In genomic region chr1:12078938-12079861, GRCh38 we compare ENCODE assay signal across 8 cellular contexts. TPM values are rescaled to one million over a fixed set of nuclear protein-coding genes. Genes with fewer than 3 reads are reported as not detected.
A peak's percentile ranks its signal among the peaks of the same experiment; 100 is the strongest.
DNase-seq lines count a peak whose midpoint lies in the region; ATAC-seq and TF ChIP-seq lines count a peak whose summit lies in the region.

No MANE protein-coding gene starts in this region.

- peaks cover 0 to 28% (median 12%) of the 10 kb centered on the region in 6 donors for H3K4me1 ChIP-seq in spleen

- H3K4me3 ChIP-seq in foreskin fibroblast (ENCODE audit: low read depth in 1 of 2, low read length in 2 of 2), result no peak overlapping the region
- H3K4me3 ChIP-seq in spleen, result peak overlapping the region in 1 of 8 donors; percentile 49

- 38 to 65% (median 50%) methylated on average over 17 to 23 of the region's 23 CpGs for WGBS in spleen, 5 donors

- H3K27ac ChIP-seq in spleen, result peak overlapping the region in 2 of 8 donors; percentile 22 to 42

- H3K27ac Mint-ChIP-seq in activated CD4-positive, alpha-beta memory T cell treated with anti-CD3 and anti-CD28 coated beads, Interleukin-2, amount 10 ng/mL, durations not matched to agents 7 days and 5 days, result peak overlapping the region; percentile 79

- no peaks in the 10 kb centered on the region for H3K27me3 Mint-ChIP-seq in activated CD4-positive, alpha-beta memory T cell treated with anti-CD3 and anti-CD28 coated beads, Interleukin-2, amount 10 ng/mL, durations not matched to agents 7 days and 5 days

- DNase-seq in AG08396 (ENCODE audit: low spot score) (peak; percentile 65), NCI-H1105 treated with DMSO at 0.1 percent for 48 hours (lab: John Stamatoyannopoulos, UW) (peak; percentile 5), foreskin fibroblast (peak in 1 of 2 donors; percentile 55), spleen (peak; percentile 67), midbrain (lab: John Stamatoyannopoulos, UW) (no peak)
- peak; percentile 66 for DNase-seq in activated CD4-positive, alpha-beta memory T cell treated with anti-CD3 and anti-CD28 coated beads, Interleukin-2, amount 10 ng/mL, durations not matched to agents 7 days and 5 days

- CTCF ChIA-PET in activated CD4-positive, alpha-beta memory T cell treated with anti-CD3 and anti-CD28 coated beads, Interleukin-2, amount 10 ng/mL, durations not matched to agents 7 days and 5 days (lab: Charles Lee), result interaction anchor here (0.7 to 3.6 kb wide), 21 partner anchors 8 to 171 kb away, joined by 3 to 25 read pairs (median 5); partner anchors contain the start of genes MFN2, MIIP and TNFRSF8

- peaks cover 0 to 26% (median 18%) of the 10 kb centered on the region in 8 donors for H3K9me3 ChIP-seq in spleen

- H3K4me3 Mint-ChIP-seq in activated CD4-positive, alpha-beta memory T cell treated with anti-CD3 and anti-CD28 coated beads, Interleukin-2, amount 10 ng/mL, durations not matched to agents 7 days and 5 days, result peak overlapping the region; percentile 56

- POLR2A ChIA-PET in activated CD4-positive, alpha-beta memory T cell treated with anti-CD3 and anti-CD28 coated beads, Interleukin-2, amount 10 ng/mL, durations not matched to agents 7 days and 5 days (lab: Charles Lee), result interaction anchor here (0.9 to 4.0 kb wide), 9 partner anchors 8 to 170 kb away, joined by 3 to 54 read pairs (median 8); partner anchors contain the start of gene MIIP

- H3K36me3 Mint-ChIP-seq in activated CD4-positive, alpha-beta memory T cell treated with anti-CD3 and anti-CD28 coated beads, Interleukin-2, amount 10 ng/mL, durations not matched to agents 7 days and 5 days (ENCODE audit: low read depth), result peaks cover 59% of the 10 kb centered on the region

- H3K9me3 Mint-ChIP-seq in activated CD4-positive, alpha-beta memory T cell treated with anti-CD3 and anti-CD28 coated beads, Interleukin-2, amount 10 ng/mL, durations not matched to agents 7 days and 5 days, result peaks cover 6% of the 10 kb centered on the region

- TF ChIP-seq CTCF in GM12801 (IDR thresholded peaks at IDR 0.05; ENCODE audit: extremely low read depth, insufficient read length), result peak; percentile 5
- TF ChIP-seq CTCF in foreskin fibroblast (IDR thresholded peaks at IDR 0.05; ENCODE audit: low read depth, low read length), result peak; percentile 65
- peak in 9 of 11 experiments; percentile 18 to 50 (median 47) for TF ChIP-seq CTCF in spleen (IDR thresholded peaks at IDR 0.05 in 8 of 11, conservative IDR thresholded peaks at IDR 0.05 in 3 of 11)

- peaks cover 74% of the 10 kb centered on the region for H3K4me1 Mint-ChIP-seq in activated CD4-positive, alpha-beta memory T cell treated with anti-CD3 and anti-CD28 coated beads, Interleukin-2, amount 10 ng/mL, durations not matched to agents 7 days and 5 days

- H3K27me3 ChIP-seq in spleen (replicated peaks in 1 of 7), result peaks cover 0 to 23% (median 0%) of the 10 kb centered on the region in 7 donors

- intact Hi-C loops in spleen (cut with DNase I; ENCODE audit: low total_unique reads), result no loop called here

- TF ChIP-seq POLR2A in spleen (IDR thresholded peaks at IDR 0.05), result no peak

- H3K36me3 ChIP-seq in spleen, result no peaks in the 10 kb centered on the region

- ATAC-seq in HG02588 (IDR thresholded peaks at IDR 0.05; ENCODE audit: unreplicated experiment), result peak; percentile 66

RNA-seq across cellular contexts. Expression of gene TNFRSF8, which starts 16.1 kb away (rescaled TPM):
- 10 to 100 TPM; 32.9 to 34.3 TPM for total RNA-seq in activated CD4-positive, alpha-beta memory T cell treated with anti-CD3 and anti-CD28 coated beads, Interleukin-2, amount 10 ng/mL, durations not matched to agents 7 days and 5 days
- 1 to 10 TPM; 1.3 to 7.6 (median 2.2) TPM for total RNA-seq in spleen
- polyA plus RNA-seq in spleen, result 1 to 10 TPM; 1.7 to 2.0 (median 1.9) TPM

RNA-seq across cellular contexts. Expression of gene MIIP, which starts 59.9 kb away (rescaled TPM):
- total RNA-seq in activated CD4-positive, alpha-beta memory T cell treated with anti-CD3 and anti-CD28 coated beads, Interleukin-2, amount 10 ng/mL, durations not matched to agents 7 days and 5 days, result 10 to 100 TPM; 98.3 to 98.6 TPM
- total RNA-seq in spleen, result 10 to 100 TPM; 33.2 to 65.5 (median 46.5) TPM
- 100 to 1,000 TPM in 1 of 3 donors, 10 to 100 TPM in 2; 38.0 to 109 (median 97.2) TPM for polyA plus RNA-seq in spleen

Comparison
In these comparisons a context has a peak if more than half of its experiments do, and no peak if none do; other contexts are left out.
1. CTCF ChIP-seq: peak in every context shown above with its lines; median percentile 65 in foreskin fibroblast; 47 in spleen; 5 in GM12801.